In genomic region chr17:14302421-14303099, GRCh38 we compare ENCODE assay signal across 1 cellular context.
A peak's percentile ranks its signal among the peaks of the same experiment; 100 is the strongest.
TF ChIP-seq lines count a peak whose summit lies in the region.

No MANE protein-coding gene starts in this region.

TF ChIP-seq in HEK293, 187 proteins besides CTCF, POLR2A, EP300 and RAD21 (continued from another document):
- TF ChIP-seq ZBTB49 (tag by site-specific recombination; IDR thresholded peaks at IDR 0.05; ENCODE audit: low read depth), result no peak
- TF ChIP-seq ZNF148 (tag by site-specific recombination; IDR thresholded peaks at IDR 0.05; ENCODE audit: borderline replicate concordance), result no peak
- peak; percentile 57 for TF ChIP-seq HIC1 (tag by site-specific recombination; IDR thresholded peaks at IDR 0.05)
- no peak for TF ChIP-seq MYNN (tag by site-specific recombination; IDR thresholded peaks at IDR 0.05; ENCODE audit: borderline replicate concordance)
- no peak for TF ChIP-seq ZNF157 (tag by site-specific recombination; IDR thresholded peaks at IDR 0.05)
- no peak for TF ChIP-seq ZNF239 (tag by site-specific recombination; IDR thresholded peaks at IDR 0.05)
- no peak for TF ChIP-seq ZNF140 (tag by site-specific recombination; IDR thresholded peaks at IDR 0.05)
- TF ChIP-seq ZBTB6 (tag by site-specific recombination; IDR thresholded peaks at IDR 0.05), result peak; percentile 14; the same call in 1 of the 2 replicates
- no peak for TF ChIP-seq HOXC10 (CRISPR knock-in tag; IDR thresholded peaks at IDR 0.05)
- peak; percentile 18; the same call in 1 of the 2 replicates for TF ChIP-seq ZNF596 (tag by site-specific recombination; IDR thresholded peaks at IDR 0.05)
- TF ChIP-seq ZNF449 (tag by site-specific recombination; IDR thresholded peaks at IDR 0.05), result no peak
- no peak for TF ChIP-seq GLIS2 (tag by site-specific recombination; IDR thresholded peaks at IDR 0.05)
- no peak for TF ChIP-seq ZFHX2 (tag by site-specific recombination; conservative IDR thresholded peaks at IDR 0.05)
- no peak for TF ChIP-seq ZNF423 (tag by site-specific recombination; IDR thresholded peaks at IDR 0.05)
- TF ChIP-seq ZNF626 (tag by site-specific recombination; IDR thresholded peaks at IDR 0.05), result no peak
- no peak for TF ChIP-seq ZNF121 (tag by site-specific recombination; IDR thresholded peaks at IDR 0.05)
- no peak for TF ChIP-seq ZNF48 (tag by site-specific recombination; IDR thresholded peaks at IDR 0.05)
- TF ChIP-seq ZNF518A (tag by site-specific recombination; conservative IDR thresholded peaks at IDR 0.05; ENCODE audit: low read depth), result no peak
- peak; percentile 41; the same call in 1 of the 2 replicates for TF ChIP-seq KLF10 (tag by site-specific recombination; IDR thresholded peaks at IDR 0.05)
- TF ChIP-seq ZNF768 (tag by site-specific recombination; IDR thresholded peaks at IDR 0.05), result no peak
- no peak for TF ChIP-seq ZNF16 (tag by site-specific recombination; IDR thresholded peaks at IDR 0.05; ENCODE audit: low read depth)
- TF ChIP-seq ZNF223 (tag by site-specific recombination; IDR thresholded peaks at IDR 0.05), result no peak
- TF ChIP-seq ZNF354C (tag by site-specific recombination; IDR thresholded peaks at IDR 0.05; ENCODE audit: borderline replicate concordance, low read depth), result no peak
- TF ChIP-seq ZBTB10 (tag by site-specific recombination; IDR thresholded peaks at IDR 0.05), result no peak; the same call in 1 of the 2 replicates
